Comparison of ENCODE assay signal across 8 cellular contexts in the genomic region with DNA sequence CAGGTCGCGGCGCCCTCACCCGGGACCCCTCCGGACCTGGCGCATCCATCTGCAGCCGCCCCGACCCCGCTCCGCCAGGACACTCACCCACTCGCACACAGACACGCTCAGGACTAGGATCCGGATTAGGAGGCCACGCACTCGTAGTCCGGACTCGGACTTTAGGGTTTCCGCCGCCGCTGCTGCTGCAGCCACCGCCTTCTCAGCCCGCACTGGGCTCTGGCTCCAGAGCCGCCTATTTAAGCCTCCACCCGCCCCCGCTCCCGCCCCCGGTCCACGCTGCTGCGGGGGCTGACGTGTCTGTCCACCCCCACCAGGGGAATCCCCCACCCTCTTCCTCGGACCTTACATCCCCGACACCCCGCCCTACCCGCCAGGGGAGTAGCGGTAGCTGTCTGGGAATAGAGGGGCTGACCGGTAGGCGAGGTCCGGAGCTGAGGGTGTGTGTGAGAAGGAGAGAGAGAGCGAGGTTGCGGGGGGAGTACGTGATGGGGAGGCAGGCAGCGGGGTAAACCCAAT. TPM values are rescaled to one million over a fixed set of nuclear protein-coding genes. Genes with fewer than 3 reads are reported as not detected.
DNase-seq lines count a peak whose midpoint lies in the region; TF ChIP-seq lines count a peak whose summit lies in the region.

A gene with protein sequence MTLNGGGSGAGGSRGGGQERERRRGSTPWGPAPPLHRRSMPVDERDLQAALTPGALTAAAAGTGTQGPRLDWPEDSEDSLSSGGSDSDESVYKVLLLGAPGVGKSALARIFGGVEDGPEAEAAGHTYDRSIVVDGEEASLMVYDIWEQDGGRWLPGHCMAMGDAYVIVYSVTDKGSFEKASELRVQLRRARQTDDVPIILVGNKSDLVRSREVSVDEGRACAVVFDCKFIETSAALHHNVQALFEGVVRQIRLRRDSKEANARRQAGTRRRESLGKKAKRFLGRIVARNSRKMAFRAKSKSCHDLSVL (minus strand): TSS at position 214 of the 519 bp plus-strand sequence. CDS start 356 bp downstream, outside the sequence.

- no peaks in the 10 kb centered on the region for H3K36me3 ChIP-seq in Peyer's patch
- H3K36me3 ChIP-seq in esophagus (ENCODE audit: control insufficient read depth in 2 of 2, insufficient read depth in 2 of 2, low read length in 1 of 2) = peaks cover 0 to 6% of the 10 kb centered on the region in 2 donors

- H3K9me3 ChIP-seq in Peyer's patch = no peaks in the 10 kb centered on the region
- no peaks in the 10 kb centered on the region for H3K9me3 ChIP-seq in esophagus (ENCODE audit: control insufficient read depth in 2 of 2, insufficient read depth in 1 of 2, low read depth in 1 of 2, low read length in 1 of 2)

- H3K27me3 Mint-ChIP-seq in nephron (ENCODE audit: low read depth) = peaks cover 63% of the 10 kb centered on the region

- H3K4me3 ChIP-seq in GM12864 (ENCODE audit: low read depth, low read length) (peak within 1 kb of the TSS; percentile 37), Peyer's patch (peak within 1 kb of the TSS; percentile 20 to 70 (median 58)), esophagus (ENCODE audit: low read depth in 1 of 2, low read length in 2 of 2) (peak within 1 kb of the TSS; percentile 55 to 61)

- no peaks in the 10 kb centered on the region for H3K36me3 Mint-ChIP-seq in nephron (ENCODE audit: low read depth)

- H3K4me1 Mint-ChIP-seq in nephron = peaks cover 30% of the 10 kb centered on the region

- H3K27ac ChIP-seq in Peyer's patch (peak within 1 kb of the TSS; percentile 2 to 81 (median 70)), esophagus (ENCODE audit: low read depth in 2 of 2, low read length in 1 of 2) (peak within 1 kb of the TSS; percentile 70 to 88)

- H3K4me1 ChIP-seq in Peyer's patch (peaks cover 0 to 35% (median 8%) of the 10 kb centered on the region in 4 donors), esophagus (ENCODE audit: control insufficient read depth in 2 of 2, insufficient read depth in 2 of 2, low read length in 1 of 2) (peaks cover 14 to 33% of the 10 kb centered on the region in 2 donors)

- H3K4me3 Mint-ChIP-seq in nephron = peak within 1 kb of the TSS; percentile 77 to 85 (median 82)

- H3K27ac Mint-ChIP-seq in nephron = no peak within 1 kb of the TSS

- TF ChIP-seq POLR2A in Peyer's patch (IDR thresholded peaks at IDR 0.05) = no peak

- DNase-seq in GM12864 (ENCODE audit: low read depth) (no peak), Peyer's patch (no peak), NCI-H1417 treated with DMSO at 0.1 percent for 48 hours (lab: John Stamatoyannopoulos, UW) (no peak), NCI-H345 (lab: John Stamatoyannopoulos, UW) (no peak)
- no peak for DNase-seq in central memory CD4-positive, alpha-beta T cell
- no peak for DNase-seq in stimulated activated CD4-positive, alpha-beta T cell treated with anti-CD3 and anti-CD28 coated beads, Interleukin-4, amount 100 ng/mL, for 1 hour

- H3K9me3 Mint-ChIP-seq in nephron = no peaks in the 10 kb centered on the region

- WGBS in esophagus, 2 donors = 7 to 8% methylated on average over 40 to 42 of the region's 42 CpGs

- H3K27me3 ChIP-seq in Peyer's patch (no peaks in the 10 kb centered on the region), esophagus (ENCODE audit: control insufficient read depth in 1 of 2, insufficient read depth in 2 of 2, low read length in 2 of 2) (no peaks in the 10 kb centered on the region)

- TF ChIP-seq CTCF in GM12864 (IDR thresholded peaks at IDR 0.05; ENCODE audit: low read depth, low read length, missing control alignments) = no peak
- TF ChIP-seq CTCF in Peyer's patch (IDR thresholded peaks at IDR 0.05) = no peak
- no peak for TF ChIP-seq CTCF in nephron (IDR thresholded peaks at IDR 0.05; ENCODE audit: unreplicated experiment in 3 of 3)

RNA-seq across cellular contexts. Expression of the gene that starts here (rescaled TPM):
- total RNA-seq in Peyer's patch = 1 to 10 TPM in 3 of 4 donors, under 1 TPM in 1; 0.53 to 4.1 (median 2.8) TPM
- 100 to 1,000 TPM in 1 of 2 donors, 10 to 100 TPM in 1; 93.6 to 125 TPM for polyA plus RNA-seq in esophagus
